Comparison of ENCODE assay signal across 19 cellular contexts in genomic region chr1:172230526-172230925, GRCh38.
"Had no signal": no experiment of that assay in that cellular context is flagged by ENCODE, and none has a peak within 500 bp of the region (broad histone marks: within the 10 kb centered on the region; RNA-seq: fewer than 3 reads in every experiment).

No MANE protein-coding gene starts in this region.

- H3K4me1 Mint-ChIP-seq: memory B cell, nephron, neural progenitor cell had no signal

- ATAC-seq: foreskin keratinocyte; gastroesophageal sphincter; heart left ventricle; left lobe of liver; right lobe of liver; stimulated activated effector memory CD8-positive, alpha-beta T cell treated with anti-CD3 and anti-CD28 coated beads, Interleukin-12 subunit alpha, Interleukin-12 subunit beta, amount 100 ng/mL, for 72 hours; upper lobe of right lung had no signal

- H3K36me3 Mint-ChIP-seq: neural progenitor cell; stimulated activated effector memory CD8-positive, alpha-beta T cell treated with anti-CD3 and anti-CD28 coated beads, Interleukin-12 subunit alpha, Interleukin-12 subunit beta, amount 100 ng/mL, for 72 hours had no signal

- H3K27ac Mint-ChIP-seq: memory B cell; neural progenitor cell; progenitor cell of endocrine pancreas; stimulated activated effector memory CD8-positive, alpha-beta T cell treated with anti-CD3 and anti-CD28 coated beads, Interleukin-12 subunit alpha, Interleukin-12 subunit beta, amount 100 ng/mL, for 72 hours had no signal

- H3K4me3 Mint-ChIP-seq: memory B cell; nephron; neural progenitor cell; stimulated activated effector memory CD8-positive, alpha-beta T cell treated with anti-CD3 and anti-CD28 coated beads, Interleukin-12 subunit alpha, Interleukin-12 subunit beta, amount 100 ng/mL, for 72 hours had no signal

- H3K27me3 Mint-ChIP-seq: memory B cell, progenitor cell of endocrine pancreas had no signal

- DNase-seq: dermis blood vessel endothelial cell; effector memory CD4-positive, alpha-beta T cell; foreskin keratinocyte; heart left ventricle; kidney; right lobe of liver; small intestine; stimulated activated CD4-positive, alpha-beta T cell treated with anti-CD3 and anti-CD28 coated beads, Interleukin-15, amount 100 ng/mL, for 24 hours; stimulated activated CD4-positive, alpha-beta T cell treated with anti-CD3 and anti-CD28 coated beads, Interleukin-2, amount 100 ng/mL, for 48 hours; stimulated activated naive CD4-positive, alpha-beta T cell treated with Interleukin-2 at 50 U/mL for 16 hours; transverse colon; upper lobe of right lung had no signal
